ENCODE assay signal across 11 cellular contexts in the genomic region with DNA sequence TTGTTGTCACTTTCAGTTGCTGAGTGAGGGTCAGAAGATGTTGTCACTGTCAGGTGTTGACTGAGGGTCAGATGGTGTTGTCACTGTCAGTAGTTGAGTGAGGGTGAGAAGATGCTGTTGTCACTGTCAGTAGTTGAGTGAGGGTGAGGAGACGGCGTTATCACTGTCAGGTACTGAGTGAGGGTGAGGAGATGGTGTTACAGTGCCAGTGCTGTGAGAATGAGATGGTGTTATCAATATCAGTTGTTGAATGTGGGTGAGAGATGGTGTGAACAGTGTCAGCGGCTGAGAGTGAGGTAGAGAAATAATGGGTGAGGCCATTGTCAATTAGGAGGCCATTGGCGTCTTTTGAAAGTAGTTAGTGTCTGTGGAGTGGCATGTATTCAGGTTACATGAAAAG. TPM values are rescaled to one million over a fixed set of nuclear protein-coding genes. Genes with fewer than 3 reads are reported as not detected.
DNase-seq lines count a peak whose midpoint lies in the region; ATAC-seq and TF ChIP-seq lines count a peak whose summit lies in the region.
"Had no signal": no experiment of that assay in that cellular context is flagged by ENCODE, and none has a peak within 500 bp of the region (broad histone marks: within the 10 kb centered on the region; RNA-seq: fewer than 3 reads in every experiment).

No MANE protein-coding gene starts in this region.

- peaks cover 22% of the 10 kb centered on the region for H3K36me3 Mint-ChIP-seq in activated naive CD4-positive, alpha-beta T cell treated with anti-CD3 and anti-CD28 coated beads, Interleukin-2, amount 10 ng/mL, durations not matched to agents 7 days and 5 days
- peaks cover 34% of the 10 kb centered on the region for H3K36me3 Mint-ChIP-seq in activated CD8-positive, alpha-beta T cell treated with anti-CD3 and anti-CD28 coated beads for 36 hours (ENCODE audit: low read depth)
- peaks cover 0 to 14% (median 12%) of the 10 kb centered on the region in 3 donors for H3K36me3 Mint-ChIP-seq in immature natural killer cell

- H3K27ac Mint-ChIP-seq in activated naive CD4-positive, alpha-beta T cell treated with anti-CD3 and anti-CD28 coated beads, Interleukin-2, amount 10 ng/mL, durations not matched to agents 7 days and 5 days, result peak overlapping the region; percentile 99
- H3K27ac Mint-ChIP-seq in activated CD8-positive, alpha-beta T cell treated with anti-CD3 and anti-CD28 coated beads for 36 hours, result peak overlapping the region; percentile 98
- peak overlapping the region; percentile 89 to 100 (median 96) for H3K27ac Mint-ChIP-seq in immature natural killer cell
- H3K27ac Mint-ChIP-seq in stimulated activated naive CD8-positive, alpha-beta T cell treated with anti-CD3 and anti-CD28 coated beads, Interleukin-15, amount 100 ng/mL, for 72 hours, result peak overlapping the region in 1 of 2 donors; percentile 99

- H3K9me3 Mint-ChIP-seq in activated naive CD4-positive, alpha-beta T cell treated with anti-CD3 and anti-CD28 coated beads, Interleukin-2, amount 10 ng/mL, durations not matched to agents 7 days and 5 days, result peaks cover 21% of the 10 kb centered on the region
- H3K9me3 Mint-ChIP-seq in activated CD8-positive, alpha-beta T cell treated with anti-CD3 and anti-CD28 coated beads for 36 hours, result peaks cover 26% of the 10 kb centered on the region
- H3K9me3 Mint-ChIP-seq in immature natural killer cell, result peaks cover 0 to 6% (median 4%) of the 10 kb centered on the region in 6 donors
- H3K9me3 Mint-ChIP-seq in stimulated activated naive CD8-positive, alpha-beta T cell treated with anti-CD3 and anti-CD28 coated beads, Interleukin-15, amount 100 ng/mL, for 72 hours, result peaks cover 24 to 25% of the 10 kb centered on the region in 2 donors

- TF ChIP-seq CTCF in activated CD8-positive, alpha-beta T cell treated with anti-CD3 and anti-CD28 coated beads for 36 hours (IDR thresholded peaks at IDR 0.05), result no peak

- CTCF ChIA-PET in activated naive CD4-positive, alpha-beta T cell treated with anti-CD3 and anti-CD28 coated beads, Interleukin-2, amount 10 ng/mL, durations not matched to agents 7 days and 5 days (lab: Charles Lee), result no interaction called here
- CTCF ChIA-PET in activated CD8-positive, alpha-beta T cell treated with anti-CD3 and anti-CD28 coated beads for 36 hours (lab: Charles Lee), result no interaction called here

- no peak for ATAC-seq in activated CD8-positive, alpha-beta T cell treated with anti-CD3 and anti-CD28 coated beads for 36 hours
- no peak for ATAC-seq in stimulated activated naive CD8-positive, alpha-beta T cell treated with anti-CD3 and anti-CD28 coated beads, Interleukin-15, amount 100 ng/mL, for 72 hours
- ATAC-seq in GM21576 (IDR thresholded peaks at IDR 0.05; ENCODE audit: unreplicated experiment), result no peak
- no peak for ATAC-seq in GM21367 (IDR thresholded peaks at IDR 0.05; ENCODE audit: unreplicated experiment)
- ATAC-seq: foreskin keratinocyte had no signal

- DNase-seq in activated naive CD4-positive, alpha-beta T cell treated with anti-CD3 and anti-CD28 coated beads, Interleukin-2, amount 10 ng/mL, durations not matched to agents 7 days and 5 days, result no peak
- no peak for DNase-seq in activated naive CD4-positive, alpha-beta T cell treated with Interleukin-2 at 50 U/mL for 16 hours
- no peak for DNase-seq in activated CD8-positive, alpha-beta T cell treated with anti-CD3 and anti-CD28 coated beads for 36 hours
- DNase-seq in immature natural killer cell, result peak; percentile 51 to 63 (median 54)
- no peak for DNase-seq in stimulated activated naive CD8-positive, alpha-beta T cell treated with anti-CD3 and anti-CD28 coated beads, Interleukin-15, amount 100 ng/mL, for 72 hours
- no peak for DNase-seq in NCI-H1694 treated with DMSO at 0.1 percent for 48 hours (lab: John Stamatoyannopoulos, UW)
- DNase-seq: DMS153, SIG-M5 had no signal

- H3K4me1 Mint-ChIP-seq in activated naive CD4-positive, alpha-beta T cell treated with anti-CD3 and anti-CD28 coated beads, Interleukin-2, amount 10 ng/mL, durations not matched to agents 7 days and 5 days, result peaks cover 33% of the 10 kb centered on the region
- H3K4me1 Mint-ChIP-seq in activated CD8-positive, alpha-beta T cell treated with anti-CD3 and anti-CD28 coated beads for 36 hours (ENCODE audit: low read depth), result peaks cover 22% of the 10 kb centered on the region
- peaks cover 48 to 57% of the 10 kb centered on the region in 2 donors for H3K4me1 Mint-ChIP-seq in immature natural killer cell
- H3K4me1 Mint-ChIP-seq in stimulated activated naive CD8-positive, alpha-beta T cell treated with anti-CD3 and anti-CD28 coated beads, Interleukin-15, amount 100 ng/mL, for 72 hours, result peaks cover 24% of the 10 kb centered on the region

- peaks cover 17% of the 10 kb centered on the region for H3K27me3 Mint-ChIP-seq in activated naive CD4-positive, alpha-beta T cell treated with anti-CD3 and anti-CD28 coated beads, Interleukin-2, amount 10 ng/mL, durations not matched to agents 7 days and 5 days
- no peaks in the 10 kb centered on the region for H3K27me3 Mint-ChIP-seq in activated CD8-positive, alpha-beta T cell treated with anti-CD3 and anti-CD28 coated beads for 36 hours
- H3K27me3 Mint-ChIP-seq in immature natural killer cell (ENCODE audit: low read depth in 3 of 3), result peaks cover 8 to 43% (median 36%) of the 10 kb centered on the region in 3 donors
- H3K27me3 Mint-ChIP-seq in stimulated activated naive CD8-positive, alpha-beta T cell treated with anti-CD3 and anti-CD28 coated beads, Interleukin-15, amount 100 ng/mL, for 72 hours, result no peaks in the 10 kb centered on the region

- intact Hi-C loops in activated CD8-positive, alpha-beta T cell treated with anti-CD3 and anti-CD28 coated beads for 36 hours (cut with micrococcal nuclease), result loop anchor here (10.0 kb wide), 1 partner anchor 177 kb away; no protein-coding TSS in a partner anchor

- H3K4me3 Mint-ChIP-seq in activated naive CD4-positive, alpha-beta T cell treated with anti-CD3 and anti-CD28 coated beads, Interleukin-2, amount 10 ng/mL, durations not matched to agents 7 days and 5 days, result peak overlapping the region; percentile 8
- peak overlapping the region; percentile 82 for H3K4me3 Mint-ChIP-seq in activated CD8-positive, alpha-beta T cell treated with anti-CD3 and anti-CD28 coated beads for 36 hours
- peak overlapping the region; percentile 65 to 95 (median 91) for H3K4me3 Mint-ChIP-seq in immature natural killer cell
- H3K4me3 Mint-ChIP-seq in stimulated activated naive CD8-positive, alpha-beta T cell treated with anti-CD3 and anti-CD28 coated beads, Interleukin-15, amount 100 ng/mL, for 72 hours, result peak overlapping the region; percentile 2 to 93

- POLR2A ChIA-PET in activated CD8-positive, alpha-beta T cell treated with anti-CD3 and anti-CD28 coated beads for 36 hours (lab: Charles Lee), result interaction anchor here (0.9 to 1.4 kb wide), 2 partner anchors 10 to 27 kb away, joined by 3 to 4 read pairs; no protein-coding TSS in a partner anchor

RNA-seq across cellular contexts. Expression of a gene that starts 1.6 kb away (rescaled TPM):
- total RNA-seq in activated CD8-positive, alpha-beta T cell treated with anti-CD3 and anti-CD28 coated beads for 36 hours, result 10 to 100 TPM; 18.9 to 21.1 TPM
- 10 to 100 TPM; 11.4 to 16.9 (median 11.5) TPM for polyA plus RNA-seq in immature natural killer cell

Comparison
In these comparisons a context has a peak if more than half of its experiments do, and no peak if none do; other contexts are left out.
1. DNase-seq: peak in immature natural killer cell (3 of 3); none in activated naive CD4-positive, alpha-beta T cell treated with anti-CD3 and anti-CD28 coated beads, Interleukin-2, amount 10 ng/mL, durations not matched to agents 7 days and 5 days (single experiment), activated naive CD4-positive, alpha-beta T cell treated with Interleukin-2 at 50 U/mL for 16 hours (single experiment), activated CD8-positive, alpha-beta T cell treated with anti-CD3 and anti-CD28 coated beads for 36 hours (single experiment), stimulated activated naive CD8-positive, alpha-beta T cell treated with anti-CD3 and anti-CD28 coated beads, Interleukin-15, amount 100 ng/mL, for 72 hours (0 of 2) and NCI-H1694 treated with DMSO at 0.1 percent for 48 hours (single experiment).
2. H3K4me3 Mint-ChIP-seq: peak in every context shown above with its lines; median percentile 91 in immature natural killer cell; 82 in activated CD8-positive, alpha-beta T cell treated with anti-CD3 and anti-CD28 coated beads for 36 hours; 48 in stimulated activated naive CD8-positive, alpha-beta T cell treated with anti-CD3 and anti-CD28 coated beads, Interleukin-15, amount 100 ng/mL, for 72 hours; 8 in activated naive CD4-positive, alpha-beta T cell treated with anti-CD3 and anti-CD28 coated beads, Interleukin-2, amount 10 ng/mL, durations not matched to agents 7 days and 5 days.